In the genomic region with DNA sequence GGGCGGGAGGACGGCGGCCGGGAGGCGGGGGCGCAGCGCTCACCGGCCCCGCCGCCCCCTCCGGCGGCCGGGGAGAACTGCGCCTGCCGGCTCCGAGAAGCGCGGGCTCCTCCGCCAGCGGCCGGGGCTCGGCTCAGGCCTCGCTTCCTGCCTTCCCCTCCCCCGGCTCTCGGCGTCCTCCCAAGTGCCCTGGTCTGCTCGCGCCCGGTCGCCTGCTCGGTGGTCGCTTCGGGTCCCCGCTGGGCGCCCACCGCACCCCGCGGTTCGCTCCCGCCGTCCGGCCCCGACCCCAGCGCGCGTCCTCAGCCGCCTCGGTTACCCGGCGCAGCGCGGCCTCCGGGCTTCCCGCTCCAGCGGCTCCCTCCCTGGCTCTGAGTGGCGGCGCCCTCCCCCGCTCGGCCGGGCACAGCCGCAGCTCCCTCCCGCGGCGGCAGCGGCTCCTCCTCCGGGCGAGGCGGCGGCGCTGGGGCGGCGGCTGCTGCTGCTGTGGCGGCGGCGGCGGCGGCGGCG, we compare ENCODE assay signal across 8 cellular contexts. TPM values are rescaled to one million over a fixed set of nuclear protein-coding genes. Genes with fewer than 3 reads are reported as not detected.
DNase-seq lines count a peak whose midpoint lies in the region; ATAC-seq, FAIRE-seq and TF ChIP-seq lines count a peak whose summit lies in the region.

No MANE protein-coding gene starts in this region.

- H3K79me2 ChIP-seq in OCI-LY3 (ENCODE audit: low read length), result peaks cover 64% of the 10 kb centered on the region

- no peaks in the 10 kb centered on the region for H3K9me3 Mint-ChIP-seq in activated T-cell treated with anti-CD3 and anti-CD28 coated beads, Interleukin-2, amount 50 U/mL, for 4 hours

- H3K27me3 Mint-ChIP-seq in activated T-cell treated with anti-CD3 and anti-CD28 coated beads, Interleukin-2, amount 50 U/mL, for 4 hours (ENCODE audit: low read depth), result no peaks in the 10 kb centered on the region

- H3K36me3 ChIP-seq in OCI-LY3 (replicated peaks; ENCODE audit: low read depth, low read length), result peaks cover 28% of the 10 kb centered on the region
- H3K36me3 ChIP-seq in neuron (ENCODE audit: insufficient read depth, low read length), result peaks cover 33% of the 10 kb centered on the region

- H3K4me2 ChIP-seq in OCI-LY3 (ENCODE audit: low read length), result peak overlapping the region; percentile 60

- TF ChIP-seq CTCF in AG09319 (IDR thresholded peaks at IDR 0.05; ENCODE audit: low read depth, low read length) (peak; percentile 8), OCI-LY3 (IDR thresholded peaks at IDR 0.05; ENCODE audit: low read depth, low read length) (0 out of 2 replicates have a peak, but pooled peaks have one; percentile 8), fibroblast of pulmonary artery (IDR thresholded peaks at IDR 0.05; ENCODE audit: low read length, missing control alignments) (no peak)

- H3K4me1 ChIP-seq in OCI-LY3 (ENCODE audit: low read length) (peaks cover 33% of the 10 kb centered on the region), neuron (ENCODE audit: insufficient read depth, low read length) (peaks cover 21% of the 10 kb centered on the region)

- no peaks in the 10 kb centered on the region for H3K27me3 ChIP-seq in OCI-LY3 (ENCODE audit: low read depth, low read length)
- no peaks in the 10 kb centered on the region for H3K27me3 ChIP-seq in neuron (ENCODE audit: insufficient read depth, low read length)

- ATAC-seq in GM18502 (IDR thresholded peaks at IDR 0.05; ENCODE audit: poor library complexity, unreplicated experiment) (peak; percentile 32), HG03045 (IDR thresholded peaks at IDR 0.05; ENCODE audit: unreplicated experiment) (peak; percentile 40)
- peak; percentile 58 to 62 for ATAC-seq in activated T-cell treated with anti-CD3 and anti-CD28 coated beads, Interleukin-2, amount 50 U/mL, for 4 hours

- no peaks in the 10 kb centered on the region for H4K20me1 ChIP-seq in OCI-LY3 (ENCODE audit: insufficient read depth, low read length)

- H2AFZ ChIP-seq in OCI-LY3 (ENCODE audit: low read depth, low read length) (no peak overlapping the region), neuron (ENCODE audit: low read depth, low read length) (no peak overlapping the region)

- DNase-seq in AG09319 (ENCODE audit: extremely low read depth, low read depth), result no peak
- peak; percentile 59 for DNase-seq in activated T-cell treated with anti-CD3 and anti-CD28 coated beads, Interleukin-2, amount 50 U/mL, for 4 hours
- DNase-seq in fibroblast of pulmonary artery (ENCODE audit: low read depth), result peak; percentile 70
- DNase-seq in urothelium cell line (ENCODE audit: low spot score), result peak; percentile 88

- H3K4me3 ChIP-seq in OCI-LY3 (ENCODE audit: low read length) (peak overlapping the region; percentile 97), fibroblast of pulmonary artery (replicated peaks; ENCODE audit: low read depth, low read length) (peak overlapping the region; percentile 83), neuron (ENCODE audit: low read length) (peak overlapping the region; percentile 69)

- H3K9me3 ChIP-seq in OCI-LY3 (ENCODE audit: insufficient read depth, low read length), result no peaks in the 10 kb centered on the region
- H3K9me3 ChIP-seq in neuron (ENCODE audit: low read length), result no peaks in the 10 kb centered on the region

- H3K27ac ChIP-seq in OCI-LY3 (ENCODE audit: low read length), result peak overlapping the region; percentile 95

- no peak overlapping the region for H3K4me3 Mint-ChIP-seq in activated T-cell treated with anti-CD3 and anti-CD28 coated beads, Interleukin-2, amount 50 U/mL, for 4 hours

- H3K36me3 Mint-ChIP-seq in activated T-cell treated with anti-CD3 and anti-CD28 coated beads, Interleukin-2, amount 50 U/mL, for 4 hours (ENCODE audit: insufficient read depth), result peaks cover 29% of the 10 kb centered on the region

- H3K4me1 Mint-ChIP-seq in activated T-cell treated with anti-CD3 and anti-CD28 coated beads, Interleukin-2, amount 50 U/mL, for 4 hours (ENCODE audit: low read depth), result peaks cover 46% of the 10 kb centered on the region

- FAIRE-seq in urothelium cell line (lab: Jason Lieb, UNC), result no peak

- H3K9ac ChIP-seq in OCI-LY3 (ENCODE audit: low read length), result peak overlapping the region; percentile 99

RNA-seq across cellular contexts. Expression of a gene that starts 0.3 kb away (rescaled TPM):
- total RNA-seq in activated T-cell treated with anti-CD3 and anti-CD28 coated beads, Interleukin-2, amount 50 U/mL, for 4 hours, result 100 to 1,000 TPM; 147 to 158 (median 154) TPM

RNA-seq across cellular contexts. Expression of a gene that starts 19.5 kb away (rescaled TPM):
- 100 to 1,000 TPM; 101 to 111 (median 110) TPM for total RNA-seq in activated T-cell treated with anti-CD3 and anti-CD28 coated beads, Interleukin-2, amount 50 U/mL, for 4 hours

RNA-seq across cellular contexts. Expression of a gene that starts 32.4 kb away (rescaled TPM):
- total RNA-seq in activated T-cell treated with anti-CD3 and anti-CD28 coated beads, Interleukin-2, amount 50 U/mL, for 4 hours, result 10 to 100 TPM; 15.2 to 19.6 (median 17.9) TPM

RNA-seq across cellular contexts. Expression of a gene that starts 48.7 kb away (rescaled TPM):
- total RNA-seq in activated T-cell treated with anti-CD3 and anti-CD28 coated beads, Interleukin-2, amount 50 U/mL, for 4 hours, result under 1 TPM in 2 of 3 donors, not detected in 1; 0.08 to 0.11 TPM

RNA-seq across cellular contexts. Expression of a gene that starts 48.8 kb away (rescaled TPM):
- not detected for total RNA-seq in activated T-cell treated with anti-CD3 and anti-CD28 coated beads, Interleukin-2, amount 50 U/mL, for 4 hours
